Comparison of ENCODE assay signal across 25 cellular contexts in genomic region chr13:102020611-102021216, GRCh38.
DNase-seq lines count a peak whose midpoint lies in the region; TF ChIP-seq lines count a peak whose summit lies in the region.
"Had no signal": no experiment of that assay in that cellular context is flagged by ENCODE, and none has a peak within 500 bp of the region (broad histone marks: within the 10 kb centered on the region; RNA-seq: fewer than 3 reads in every experiment).

No MANE protein-coding gene starts in this region.

- H3K27ac Mint-ChIP-seq in activated naive CD4-positive, alpha-beta T cell treated with anti-CD3 and anti-CD28 coated beads, Interleukin-2, amount 10 ng/mL, durations not matched to agents 7 days and 5 days: no peak overlapping the region
- H3K27ac Mint-ChIP-seq: activated CD4-positive, alpha-beta memory T cell treated with anti-CD3 and anti-CD28 coated beads for 36 hours; activated naive CD8-positive, alpha-beta T cell treated with anti-CD3 and anti-CD28 coated beads, Interleukin-2, amount 50 U/mL, for 24 hours; neural progenitor cell; stimulated activated memory B cell treated with anti-CD40 and anti-IgM and Interleukin-4, amounts not matched to agents 10 μg/mL and 1 μg/mL and 100 μg/mL, for 72 hours had no signal

- H3K27me3 Mint-ChIP-seq in activated naive CD4-positive, alpha-beta T cell treated with anti-CD3 and anti-CD28 coated beads, Interleukin-2, amount 10 ng/mL, durations not matched to agents 7 days and 5 days: no peaks in the 10 kb centered on the region
- H3K27me3 Mint-ChIP-seq: activated CD4-positive, alpha-beta memory T cell treated with anti-CD3 and anti-CD28 coated beads for 36 hours; activated naive CD8-positive, alpha-beta T cell treated with anti-CD3 and anti-CD28 coated beads, Interleukin-2, amount 50 U/mL, for 24 hours; stimulated activated memory B cell treated with anti-CD40 and anti-IgM and Interleukin-4, amounts not matched to agents 10 μg/mL and 1 μg/mL and 100 μg/mL, for 72 hours had no signal

- CTCF ChIA-PET in activated naive CD4-positive, alpha-beta T cell treated with anti-CD3 and anti-CD28 coated beads, Interleukin-2, amount 10 ng/mL, durations not matched to agents 7 days and 5 days (lab: Charles Lee): no interaction called here

- intact Hi-C loops in dorsolateral prefrontal cortex (cut with DNase I): no loop called here

- H3K4me1 Mint-ChIP-seq in activated naive CD4-positive, alpha-beta T cell treated with anti-CD3 and anti-CD28 coated beads, Interleukin-2, amount 10 ng/mL, durations not matched to agents 7 days and 5 days: no peaks in the 10 kb centered on the region
- H3K4me1 Mint-ChIP-seq: activated naive CD8-positive, alpha-beta T cell treated with anti-CD3 and anti-CD28 coated beads, Interleukin-2, amount 50 U/mL, for 24 hours; neural progenitor cell; stimulated activated memory B cell treated with anti-CD40 and anti-IgM and Interleukin-4, amounts not matched to agents 10 μg/mL and 1 μg/mL and 100 μg/mL, for 72 hours had no signal

- no peak overlapping the region for H3K4me3 Mint-ChIP-seq in activated naive CD4-positive, alpha-beta T cell treated with anti-CD3 and anti-CD28 coated beads, Interleukin-2, amount 10 ng/mL, durations not matched to agents 7 days and 5 days
- H3K4me3 Mint-ChIP-seq: activated CD4-positive, alpha-beta memory T cell treated with anti-CD3 and anti-CD28 coated beads for 36 hours; activated naive CD8-positive, alpha-beta T cell treated with anti-CD3 and anti-CD28 coated beads, Interleukin-2, amount 50 U/mL, for 24 hours; neural progenitor cell; stimulated activated memory B cell treated with anti-CD40 and anti-IgM and Interleukin-4, amounts not matched to agents 10 μg/mL and 1 μg/mL and 100 μg/mL, for 72 hours had no signal

- peak; percentile 31 for DNase-seq in D341Med (ENCODE audit: low spot score)
- peak; percentile 28 for DNase-seq in NCI-H226
- peak; percentile 84 for DNase-seq in astrocyte of the hippocampus (ENCODE audit: low read depth, low spot score)
- peak; percentile 96 for DNase-seq in kidney glomerular epithelial cell (lab: John Stamatoyannopoulos, UW)
- no peak for DNase-seq in dorsolateral prefrontal cortex
- DNase-seq in activated naive CD4-positive, alpha-beta T cell treated with anti-CD3 and anti-CD28 coated beads, Interleukin-2, amount 10 ng/mL, durations not matched to agents 7 days and 5 days: no peak
- no peak for DNase-seq in central memory CD4-positive, alpha-beta T cell
- DNase-seq in dedifferentiated amniotic fluid mesenchymal stem cell (ENCODE audit: extremely low spot score): no peak
- DNase-seq: activated CD4-positive, alpha-beta memory T cell treated with anti-CD3 and anti-CD28 coated beads for 36 hours; activated CD4-positive, CD25-positive, alpha-beta regulatory T cell; activated effector memory CD4-positive, alpha-beta T cell treated with anti-CD3 and anti-CD28 coated beads, Interleukin-2, amount 50 U/mL, for 16 hours; activated naive CD8-positive, alpha-beta T cell treated with anti-CD3 and anti-CD28 coated beads, Interleukin-2, amount 50 U/mL, for 24 hours; gastrocnemius medialis; GDM1; hypothalamus; Kasumi-1; NCI-H1092 treated with DMSO at 0.1 percent for 48 hours; NCI-H2029; stimulated activated CD4-positive, alpha-beta T cell treated with anti-CD3 and anti-CD28 coated beads, Interleukin-2, amount 100 ng/mL, for 24 hours had no signal

- no peaks in the 10 kb centered on the region for H3K27me3 ChIP-seq in dorsolateral prefrontal cortex
- H3K27me3 ChIP-seq: gastrocnemius medialis, neural progenitor cell had no signal

- no peak for TF ChIP-seq CTCF in dorsolateral prefrontal cortex (IDR thresholded peaks at IDR 0.05 in 54 of 56, conservative IDR thresholded peaks at IDR 0.05 in 2 of 56; ENCODE audit: low read depth in 1 of 56, partially characterized antibody in 56 of 56)

- H3K36me3 Mint-ChIP-seq in activated naive CD4-positive, alpha-beta T cell treated with anti-CD3 and anti-CD28 coated beads, Interleukin-2, amount 10 ng/mL, durations not matched to agents 7 days and 5 days: no peaks in the 10 kb centered on the region
- H3K36me3 Mint-ChIP-seq: activated CD4-positive, alpha-beta memory T cell treated with anti-CD3 and anti-CD28 coated beads for 36 hours; neural progenitor cell; stimulated activated memory B cell treated with anti-CD40 and anti-IgM and Interleukin-4, amounts not matched to agents 10 μg/mL and 1 μg/mL and 100 μg/mL, for 72 hours had no signal

- H3K9me3 Mint-ChIP-seq in activated naive CD4-positive, alpha-beta T cell treated with anti-CD3 and anti-CD28 coated beads, Interleukin-2, amount 10 ng/mL, durations not matched to agents 7 days and 5 days: peaks cover 10% of the 10 kb centered on the region

- no peak overlapping the region for H3K4me3 ChIP-seq in dorsolateral prefrontal cortex
- H3K4me3 ChIP-seq: gastrocnemius medialis, neural progenitor cell, prostate gland, SK-N-MC, skin epidermis had no signal

- H3K27ac ChIP-seq in dorsolateral prefrontal cortex: peak overlapping the region in 2 of 59 donors; percentile 57 to 67
- H3K27ac ChIP-seq: gastrocnemius medialis, neural progenitor cell, prostate gland, RWPE1, SK-N-MC, skin epidermis had no signal

Comparison
In these comparisons a context has a peak if more than half of its experiments do, and no peak if none do; other contexts are left out.
1. DNase-seq: peak in D341Med (single experiment), NCI-H226 (single experiment), astrocyte of the hippocampus (single experiment) and kidney glomerular epithelial cell (single experiment); none in dorsolateral prefrontal cortex (0 of 10), activated naive CD4-positive, alpha-beta T cell treated with anti-CD3 and anti-CD28 coated beads, Interleukin-2, amount 10 ng/mL, durations not matched to agents 7 days and 5 days (single experiment), central memory CD4-positive, alpha-beta T cell (single experiment) and dedifferentiated amniotic fluid mesenchymal stem cell (single experiment).